Comparison of ENCODE assay signal across 12 cellular contexts in genomic region chr5:132493241-132493640, GRCh38. TPM values are rescaled to one million over a fixed set of nuclear protein-coding genes. Genes with fewer than 3 reads are reported as not detected.
DNase-seq lines count a peak whose midpoint lies in the region; ATAC-seq and TF ChIP-seq lines count a peak whose summit lies in the region.
"Had no signal": no experiment of that assay in that cellular context is flagged by ENCODE, and none has a peak within 500 bp of the region (broad histone marks: within the 10 kb centered on the region; RNA-seq: fewer than 3 reads in every experiment).

No MANE protein-coding gene starts in this region.

- no peaks in the 10 kb centered on the region for H3K9me3 ChIP-seq in RWPE2 (ENCODE audit: severe bottlenecking)
- H3K9me3 ChIP-seq in endodermal cell (ENCODE audit: control insufficient read depth, low read length) = no peaks in the 10 kb centered on the region
- no peaks in the 10 kb centered on the region for H3K9me3 ChIP-seq in spleen

- CTCF ChIA-PET in activated CD4-positive, alpha-beta T cell treated with anti-CD3 and anti-CD28 coated beads for 36 hours (lab: Charles Lee) = interaction anchor here (0.6 kb wide), 1 partner anchor 377 kb away, joined by 3 read pairs; no protein-coding TSS in a partner anchor

- peak overlapping the region; percentile 94 for H3K27ac Mint-ChIP-seq in activated CD4-positive, alpha-beta T cell treated with anti-CD3 and anti-CD28 coated beads for 36 hours
- H3K27ac Mint-ChIP-seq in endodermal cell = no peak overlapping the region

- POLR2A ChIA-PET in activated CD4-positive, alpha-beta T cell treated with anti-CD3 and anti-CD28 coated beads for 36 hours (lab: Charles Lee) = interaction anchor here (0.7 to 1.1 kb wide), 3 partner anchors 8 to 82 kb away, joined by 3 to 6 read pairs (median 5); no protein-coding TSS in a partner anchor

- H3K4me3 ChIP-seq in RWPE2 (ENCODE audit: severe bottlenecking) (no peak overlapping the region), endodermal cell (ENCODE audit: low read length) (no peak overlapping the region), spleen (no peak overlapping the region)

- DNase-seq in activated CD4-positive, alpha-beta T cell treated with anti-CD3 and anti-CD28 coated beads for 36 hours = no peak
- no peak for DNase-seq in activated CD4-positive, alpha-beta T cell treated with anti-CD3 and anti-CD28 coated beads for 1 hour
- DNase-seq in RWPE2 (ENCODE audit: low spot score) = peak; percentile 35
- DNase-seq in endodermal cell = peak; percentile 25
- no peak for DNase-seq in spleen
- DNase-seq: NCI-H1417, SHP77 had no signal

- no peaks in the 10 kb centered on the region for H3K9me3 Mint-ChIP-seq in activated CD4-positive, alpha-beta T cell treated with anti-CD3 and anti-CD28 coated beads for 36 hours (ENCODE audit: low read depth)
- no peaks in the 10 kb centered on the region for H3K9me3 Mint-ChIP-seq in endodermal cell

- no peaks in the 10 kb centered on the region for H3K27me3 Mint-ChIP-seq in activated CD4-positive, alpha-beta T cell treated with anti-CD3 and anti-CD28 coated beads for 36 hours
- peaks cover 31% of the 10 kb centered on the region for H3K27me3 Mint-ChIP-seq in endodermal cell (ENCODE audit: insufficient read depth)

- peaks cover 52% of the 10 kb centered on the region for H3K4me1 Mint-ChIP-seq in activated CD4-positive, alpha-beta T cell treated with anti-CD3 and anti-CD28 coated beads for 36 hours
- peaks cover 23% of the 10 kb centered on the region for H3K4me1 Mint-ChIP-seq in endodermal cell

- H3K4me1 ChIP-seq in RWPE2 (ENCODE audit: insufficient read depth, poor library complexity, severe bottlenecking) (peaks cover 40% of the 10 kb centered on the region), endodermal cell (ENCODE audit: control insufficient read depth, insufficient read depth, low read length) (peaks cover 5% of the 10 kb centered on the region), spleen (peaks cover 34 to 90% (median 74%) of the 10 kb centered on the region in 6 donors)

- H3K36me3 Mint-ChIP-seq in activated CD4-positive, alpha-beta T cell treated with anti-CD3 and anti-CD28 coated beads for 36 hours (ENCODE audit: low read depth) = peaks cover 18% of the 10 kb centered on the region
- no peaks in the 10 kb centered on the region for H3K36me3 Mint-ChIP-seq in endodermal cell (ENCODE audit: low read depth)

- TF ChIP-seq CTCF in RWPE2 (IDR thresholded peaks at IDR 0.05; ENCODE audit: poor library complexity, severe bottlenecking) (no peak), endodermal cell (conservative IDR thresholded peaks at IDR 0.05) (no peak), spleen (IDR thresholded peaks at IDR 0.05 in 8 of 11, conservative IDR thresholded peaks at IDR 0.05 in 3 of 11) (no peak)

- H3K36me3 ChIP-seq in RWPE2 (ENCODE audit: low read depth) (peaks cover 10% of the 10 kb centered on the region), endodermal cell (ENCODE audit: control insufficient read depth, insufficient read depth, low read length) (no peaks in the 10 kb centered on the region), spleen (peaks cover 0 to 14% (median 9%) of the 10 kb centered on the region in 6 donors)

- no peak overlapping the region for H3K9ac ChIP-seq in endodermal cell (ENCODE audit: extremely low read depth, low read length, poor library complexity, severe bottlenecking)

- WGBS in endodermal cell (ENCODE audit: insufficient coverage in 1 of 2, insufficient read length in 1 of 2), 2 experiments = 94 to 100% methylated on average over 1 to 4 of the region's 4 CpGs
- 93 to 98% (median 95%) methylated on average over 4 of the region's 4 CpGs for WGBS in spleen, 5 donors

- H3K4me3 Mint-ChIP-seq in activated CD4-positive, alpha-beta T cell treated with anti-CD3 and anti-CD28 coated beads for 36 hours = no peak overlapping the region
- H3K4me3 Mint-ChIP-seq in endodermal cell = no peak overlapping the region

- intact Hi-C loops in activated CD4-positive, alpha-beta T cell treated with anti-CD3 and anti-CD28 coated beads for 36 hours (cut with DNase I, micrococcal nuclease) = no loop called here
- intact Hi-C loops in spleen (cut with DNase I; ENCODE audit: low total_unique reads) = loop anchor here (5.0 kb wide), 1 partner anchor 81 kb away; no protein-coding TSS in a partner anchor

- TF ChIP-seq POLR2A in spleen (IDR thresholded peaks at IDR 0.05) = no peak

- H3K27me3 ChIP-seq in RWPE2 (ENCODE audit: insufficient read depth, poor library complexity, severe bottlenecking) = no peaks in the 10 kb centered on the region
- peaks cover 16% of the 10 kb centered on the region for H3K27me3 ChIP-seq in endodermal cell (ENCODE audit: control insufficient read depth, insufficient read depth, low read length, poor library complexity, severe bottlenecking)
- no peaks in the 10 kb centered on the region for H3K27me3 ChIP-seq in spleen (replicated peaks in 1 of 7)

- no peak overlapping the region for H3K27ac ChIP-seq in RWPE2 (ENCODE audit: poor library complexity, severe bottlenecking)
- no peak overlapping the region for H3K27ac ChIP-seq in endodermal cell (ENCODE audit: low read depth, low read length)
- peak overlapping the region; percentile 90 to 100 (median 98) for H3K27ac ChIP-seq in spleen

- ATAC-seq in activated CD4-positive, alpha-beta T cell treated with anti-CD3 and anti-CD28 coated beads for 36 hours = no peak
- ATAC-seq in RWPE2 (ENCODE audit: low read depth) (no peak), HG02588 (IDR thresholded peaks at IDR 0.05; ENCODE audit: unreplicated experiment) (no peak), GM19452 (IDR thresholded peaks at IDR 0.05; ENCODE audit: unreplicated experiment) (no peak)
- ATAC-seq in activated CD4-positive, CD25-positive, alpha-beta regulatory T cell treated with anti-CD3 and anti-CD28 coated beads, Interleukin-2, amount 50 U/mL, for 24 hours = no peak

RNA-seq across cellular contexts. Expression of gene IRF1, which starts 2.7 kb away (rescaled TPM):
- total RNA-seq in activated CD4-positive, alpha-beta T cell treated with anti-CD3 and anti-CD28 coated beads for 36 hours = 100 to 1,000 TPM; 121 to 130 TPM
- total RNA-seq in endodermal cell (1 to 10 TPM; 5.6 to 7.3 TPM), spleen (100 to 1,000 TPM; 146 to 307 (median 165) TPM)
- polyA plus RNA-seq in endodermal cell (2013, experiment 1 of 2) = 2.2 TPM
- 4.5 TPM for polyA plus RNA-seq in endodermal cell (2013, experiment 2 of 2)
- 100 to 1,000 TPM in 1 of 3 donors, 10 to 100 TPM in 2; 57.9 to 113 (median 59.7) TPM for polyA plus RNA-seq in spleen

RNA-seq across cellular contexts. Expression of gene IL5, which starts 50.1 kb away (rescaled TPM):
- 1 to 10 TPM in 1 of 2 experiments, under 1 TPM in 1; 0.69 to 1.6 TPM for total RNA-seq in activated CD4-positive, alpha-beta T cell treated with anti-CD3 and anti-CD28 coated beads for 36 hours
- total RNA-seq in endodermal cell = not detected
- polyA plus RNA-seq in endodermal cell (2013, experiment 1 of 2) = not detected
- polyA plus RNA-seq in endodermal cell (2013, experiment 2 of 2) = not detected
- total RNA-seq in spleen = not detected
- polyA plus RNA-seq in spleen = not detected
- total RNA-seq: A172, dermis microvascular lymphatic vessel endothelial cell had no signal

Comparison
In these comparisons a context has a peak if more than half of its experiments do, and no peak if none do; other contexts are left out.
1. DNase-seq: peak in RWPE2 (single experiment) and endodermal cell (single experiment); none in activated CD4-positive, alpha-beta T cell treated with anti-CD3 and anti-CD28 coated beads for 36 hours (single experiment), activated CD4-positive, alpha-beta T cell treated with anti-CD3 and anti-CD28 coated beads for 1 hour (single experiment) and spleen (single experiment).
2. H3K27ac ChIP-seq: peak in spleen (8 of 8); none in RWPE2 (single experiment) and endodermal cell (single experiment).
3. RNA of gene IRF1, which starts 2.7 kb away (total RNA-seq): 146 to 307 TPM in spleen and 121 to 130 TPM in activated CD4-positive, alpha-beta T cell treated with anti-CD3 and anti-CD28 coated beads for 36 hours; 5.6 to 7.3 TPM in endodermal cell; every median in the first group is over 10 times any median in the second.